ENCODE assay signal across 17 cellular contexts in genomic region chr4:85028910-85029309, GRCh38.
DNase-seq lines count a peak whose midpoint lies in the region; FAIRE-seq and TF ChIP-seq lines count a peak whose summit lies in the region.
"Had no signal": no experiment of that assay in that cellular context is flagged by ENCODE, and none has a peak within 500 bp of the region (broad histone marks: within the 10 kb centered on the region; RNA-seq: fewer than 3 reads in every experiment).

No MANE protein-coding gene starts in this region.

- H3K9me3 ChIP-seq in BE2C = 0 out of 2 replicates have a peak, but pooled peaks cover 3% of the 10 kb centered on the region
- H3K9me3 ChIP-seq in stomach = peaks cover 4 to 33% (median 18%) of the 10 kb centered on the region in 4 donors
- H3K9me3 ChIP-seq: testis had no signal

- TF ChIP-seq EP300 in stomach (IDR thresholded peaks at IDR 0.05) = no peak

- no peak overlapping the region for H3K4me3 ChIP-seq in BE2C (ENCODE audit: low read depth, low read length)
- no peak overlapping the region for H3K4me3 ChIP-seq in stomach
- H3K4me3 ChIP-seq: BLaER1, breast epithelium, SJCRH30, testis had no signal

- WGBS in stomach, 5 donors = 77 to 87% (median 79%) methylated on average over 4 of the region's 4 CpGs

- no peak for TF ChIP-seq POLR2A in stomach (IDR thresholded peaks at IDR 0.05)

- H3K27me3 ChIP-seq in BE2C (no peaks in the 10 kb centered on the region), stomach (no peaks in the 10 kb centered on the region)
- H3K27me3 ChIP-seq: BLaER1, breast epithelium, SJCRH30, testis had no signal

- H3K36me3 ChIP-seq in BE2C (no peaks in the 10 kb centered on the region), stomach (no peaks in the 10 kb centered on the region)
- H3K36me3 ChIP-seq: BLaER1, breast epithelium, SJCRH30 had no signal

- FAIRE-seq in islet of Langerhans (lab: Jason Lieb, UNC) = peak; percentile 47
- FAIRE-seq in urothelium cell line (lab: Jason Lieb, UNC) = no peak

- DNase-seq in BE2C = peak; percentile 15
- peak; percentile 55 for DNase-seq in M059J (ENCODE audit: low read depth)
- peak; percentile 64 for DNase-seq in amniotic epithelial cell (ENCODE audit: low read depth)
- no peak for DNase-seq in AG08396 (ENCODE audit: low spot score)
- DNase-seq in NCI-H226 = no peak
- DNase-seq in stomach = no peak
- DNase-seq in urothelium cell line (ENCODE audit: low spot score) = no peak
- DNase-seq: activated CD8-positive, alpha-beta memory T cell treated with anti-CD3 and anti-CD28 coated beads for 24 hours; activated gamma-delta T cell treated with Interleukin-2 at 50 U/mL for 16 hours; effector CD8-positive, alpha-beta T cell; NCI-H1436; posterior cingulate gyrus; testis had no signal

- intact Hi-C loops in stomach (cut with DNase I; ENCODE audit: low total_unique reads) = no loop called here

- no peak overlapping the region for H3K27ac ChIP-seq in stomach
- H3K27ac ChIP-seq: BLaER1, breast epithelium, SJCRH30, testis had no signal

- TF ChIP-seq CTCF in BE2C (IDR thresholded peaks at IDR 0.05; ENCODE audit: low read depth, low read length) (no peak), stomach (IDR thresholded peaks at IDR 0.05) (no peak)

- peaks cover 7% of the 10 kb centered on the region for H3K4me1 ChIP-seq in BE2C
- H3K4me1 ChIP-seq in stomach = no peaks in the 10 kb centered on the region
- H3K4me1 ChIP-seq: BLaER1, breast epithelium, SJCRH30, testis had no signal

Comparison
In these comparisons a context has a peak if more than half of its experiments do, and no peak if none do; other contexts are left out.
1. DNase-seq: peak in BE2C (single experiment), M059J (single experiment) and amniotic epithelial cell (single experiment); none in AG08396 (single experiment), NCI-H226 (single experiment), stomach (single experiment) and urothelium cell line (single experiment).